ENCODE assay signal across 10 cellular contexts in genomic region chr2:128261245-128262128, GRCh38. TPM values are rescaled to one million over a fixed set of nuclear protein-coding genes. Genes with fewer than 3 reads are reported as not detected.
DNase-seq lines count a peak whose midpoint lies in the region; ATAC-seq, FAIRE-seq and TF ChIP-seq lines count a peak whose summit lies in the region.
"Had no signal": no experiment of that assay in that cellular context is flagged by ENCODE, and none has a peak within 500 bp of the region (broad histone marks: within the 10 kb centered on the region; RNA-seq: fewer than 3 reads in every experiment).

No MANE protein-coding gene starts in this region.

- H3K27ac ChIP-seq in HUES64 (ENCODE audit: low read depth, low read length), result peak overlapping the region; percentile 91
- no peak overlapping the region for H3K27ac ChIP-seq in K562 (ENCODE audit: extremely low read depth, low read depth, low read length)
- peak overlapping the region in 3 of 5 donors; percentile 35 to 63 (median 56) for H3K27ac ChIP-seq in stomach
- H3K27ac ChIP-seq: left lung had no signal

- 65% methylated on average over 26 of the region's 26 CpGs for WGBS in HUES64
- WGBS in K562 (ENCODE audit: insufficient coverage, low coverage, missing lambda C conversion rate), result 21% methylated on average over 19 of the region's 26 CpGs
- WGBS in stomach, 5 donors, result 78 to 87% (median 84%) methylated on average over 23 to 26 of the region's 26 CpGs

- CTCF ChIA-PET in K562 (lab: Yijun Ruan, JAX; ENCODE audit: low intra/inter-chr PET ratio), result no interaction called here

- POLR2A ChIA-PET in K562 (lab: Yijun Ruan, JAX), result no interaction called here

- intact Hi-C loops in K562 (cut with micrococcal nuclease) (no loop called here), stomach (cut with DNase I; ENCODE audit: low total_unique reads) (no loop called here)

- no peak overlapping the region for H2AFZ ChIP-seq in K562 (ENCODE audit: low read depth, low read length)

- in situ Hi-C loops in K562 (cut with MboI), result no loop called here

- TF ChIP-seq POLR2A in K562 (conservative IDR thresholded peaks at IDR 0.05) (no peak), stomach (IDR thresholded peaks at IDR 0.05) (no peak)

- H3K4me3 ChIP-seq in HUES64 (ENCODE audit: low read length) (no peak overlapping the region), K562 (no peak overlapping the region), stomach (no peak overlapping the region)
- H3K4me3 ChIP-seq: left lung had no signal

- H4K20me1 ChIP-seq in K562 (replicated peaks; ENCODE audit: control insufficient read depth, insufficient read depth, low read length), result no peaks in the 10 kb centered on the region

- DNase-seq in K562 (ENCODE audit: extremely low read depth in 1 of 4, low spot score in 3 of 4) (no peak), islet precursor cell (peak; percentile 68), stomach (no peak)
- DNase-seq: DND-41; left lung; NK-92 treated with Interleukin-12 subunit alpha and Interleukin-12 subunit beta, amount 100 ng/mL, for 24 hours had no signal

- no peak overlapping the region for H3K4me2 ChIP-seq in K562 (ENCODE audit: insufficient read depth, low read length)

- H3K9me1 ChIP-seq in K562 (ENCODE audit: control insufficient read depth, insufficient read depth, low read length), result no peaks in the 10 kb centered on the region

- TF ChIP-seq EP300 in K562 (IDR thresholded peaks at IDR 0.05; ENCODE audit: low read length) (no peak), stomach (IDR thresholded peaks at IDR 0.05) (no peak)

- H3K27me3 ChIP-seq in HUES64 (ENCODE audit: insufficient read depth, low read length) (no peaks in the 10 kb centered on the region), K562 (ENCODE audit: control insufficient read depth in 2 of 2, insufficient read depth in 2 of 2, low read length in 2 of 2) (peaks cover 9 to 35% of the 10 kb centered on the region in 2 experiments), stomach (no peaks in the 10 kb centered on the region)
- H3K27me3 ChIP-seq: left lung had no signal

- ATAC-seq in K562 (0 out of 3 replicates have a peak, but pooled peaks have one; percentile 16), HG03565 (IDR thresholded peaks at IDR 0.05; ENCODE audit: unreplicated experiment) (no peak), HG03457 (IDR thresholded peaks at IDR 0.05; ENCODE audit: unreplicated experiment) (no peak), GM18867 (IDR thresholded peaks at IDR 0.05; ENCODE audit: unreplicated experiment) (no peak)

- TF ChIP-seq CTCF in K562 (IDR thresholded peaks at IDR 0.05 in 2 of 3, conservative IDR thresholded peaks at IDR 0.05 in 1 of 3; ENCODE audit: insufficient read depth in 2 of 3, low read depth in 1 of 3, low read length in 3 of 3), result no peak
- TF ChIP-seq CTCF in stomach (IDR thresholded peaks at IDR 0.05), result no peak

- H3K9me3 ChIP-seq in HUES64 (ENCODE audit: insufficient read depth, low read depth, low read length) (no peaks in the 10 kb centered on the region), K562 (replicated peaks; ENCODE audit: control insufficient read depth, insufficient read depth, low read depth, low read length) (no peaks in the 10 kb centered on the region), stomach (no peaks in the 10 kb centered on the region)
- H3K9me3 ChIP-seq: left lung had no signal

- no peak for FAIRE-seq in K562 (lab: Jason Lieb, UNC)

- peaks cover 16% of the 10 kb centered on the region for H3K4me1 ChIP-seq in HUES64 (ENCODE audit: insufficient read depth, low read length)
- H3K4me1 ChIP-seq in K562 (replicated peaks in 1 of 2; ENCODE audit: control insufficient read depth in 2 of 2, insufficient read depth in 2 of 2, low read length in 2 of 2), result peaks cover 0 to 16% of the 10 kb centered on the region in 2 experiments; a peak in 2 of 5 replicates
- H3K4me1 ChIP-seq in stomach, result peaks cover 0 to 11% (median 2%) of the 10 kb centered on the region in 4 donors
- H3K4me1 ChIP-seq: left lung had no signal

- no peaks in the 10 kb centered on the region for H3K79me2 ChIP-seq in K562 (ENCODE audit: control insufficient read depth, insufficient read depth, low read length)

- no peak for TF ChIP-seq RAD21 in K562 (CRISPR knock-in tag; conservative IDR thresholded peaks at IDR 0.05 in 1 of 2, IDR thresholded peaks at IDR 0.05 in 1 of 2)

- BruUV-seq in K562 (replicated peaks; lab: Mats Ljungman, UMichigan), result no TSS peak

- H3K36me3 ChIP-seq in HUES64 (ENCODE audit: insufficient read depth, low read length), result no peaks in the 10 kb centered on the region
- no peaks in the 10 kb centered on the region for H3K36me3 ChIP-seq in K562 (ENCODE audit: control insufficient read depth, insufficient read depth, low read length)
- H3K36me3 ChIP-seq in stomach, result peaks cover 0 to 5% (median 2%) of the 10 kb centered on the region in 4 donors

- H3K9ac ChIP-seq in HUES64 (ENCODE audit: low read depth, low read length) (peak overlapping the region; percentile 69), K562 (ENCODE audit: insufficient read depth in 1 of 2, low read depth in 2 of 2, low read length in 2 of 2) (no peak overlapping the region; a peak in 1 of 4 replicates)

TF ChIP-seq in K562, 482 proteins besides CTCF, POLR2A, EP300 and RAD21:
- TF ChIP-seq, protein P1, sequence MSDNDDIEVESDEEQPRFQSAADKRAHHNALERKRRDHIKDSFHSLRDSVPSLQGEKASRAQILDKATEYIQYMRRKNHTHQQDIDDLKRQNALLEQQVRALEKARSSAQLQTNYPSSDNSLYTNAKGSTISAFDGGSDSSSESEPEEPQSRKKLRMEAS (CRISPR knock-in tag; IDR thresholded peaks at IDR 0.05), result no peak
- no peak for TF ChIP-seq POLR2B (IDR thresholded peaks at IDR 0.05; ENCODE audit: low read depth, partially characterized antibody)
- TF ChIP-seq, protein P2, sequence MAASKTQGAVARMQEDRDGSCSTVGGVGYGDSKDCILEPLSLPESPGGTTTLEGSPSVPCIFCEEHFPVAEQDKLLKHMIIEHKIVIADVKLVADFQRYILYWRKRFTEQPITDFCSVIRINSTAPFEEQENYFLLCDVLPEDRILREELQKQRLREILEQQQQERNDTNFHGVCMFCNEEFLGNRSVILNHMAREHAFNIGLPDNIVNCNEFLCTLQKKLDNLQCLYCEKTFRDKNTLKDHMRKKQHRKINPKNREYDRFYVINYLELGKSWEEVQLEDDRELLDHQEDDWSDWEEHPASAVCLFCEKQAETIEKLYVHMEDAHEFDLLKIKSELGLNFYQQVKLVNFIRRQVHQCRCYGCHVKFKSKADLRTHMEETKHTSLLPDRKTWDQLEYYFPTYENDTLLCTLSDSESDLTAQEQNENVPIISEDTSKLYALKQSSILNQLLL (CRISPR knock-in tag; IDR thresholded peaks at IDR 0.05; ENCODE audit: borderline replicate concordance), result no peak
TF ChIP-seq in K562: peak in this region for 0.

RNA-seq across cellular contexts. Expression of gene HS6ST1, which starts 57.2 kb away (rescaled TPM):
- 34.0 TPM for polyA plus RNA-seq in HUES64 (2013, experiment 1 of 2)
- 35.8 TPM for polyA plus RNA-seq in HUES64 (2013, experiment 2 of 2)
- total RNA-seq in K562 (2011; cell fraction: chromatin; rRNA removed; ENCODE audit: low replicate concordance), result 7.0 and 16.3 TPM in 2 replicates
- 9.8 and 10.7 TPM in 2 replicates for total RNA-seq in K562 (2011; cell fraction: nucleolus; rRNA removed)
- total RNA-seq in K562 (2011; cell fraction: nucleoplasm; rRNA removed), result 6.6 and 7.6 TPM in 2 replicates
- total RNA-seq in K562 (2014; rRNA removed) (5.9 and 12.1 TPM in 2 replicates), K562 (2014; rRNA removed; fragmentation: Illumina TruSeq; extraction: Trizol) (1.6 and 2.0 TPM in 2 replicates), K562 (2015; rRNA removed; fragmentation: Illumina TruSeq; extraction: Trizol) (6.7 and 7.1 TPM in 2 replicates), K562 (2021) (7.3 and 7.4 TPM in 2 replicates), stomach (100 to 1,000 TPM in 1 of 5 donors, 10 to 100 TPM in 2, 1 to 10 TPM in 2; 2.9 to 178 (median 20.7) TPM)
- polyA plus RNA-seq in K562 (2011; rRNA removed) (1.6 and 1.8 TPM in 2 replicates), K562 (2014; fragmentation: Illumina TruSeq; extraction: Trizol) (3.8 and 4.2 TPM in 2 replicates), K562 (2014; fragmentation: Nextera tagmentation; extraction: Ambion mirVana) (under 1 TPM; 0.06 to 0.08 TPM), K562 (2014; rRNA removed) (4.0 and 4.5 TPM in 2 replicates), stomach (10 to 100 TPM in 2 of 3 donors, 1 to 10 TPM in 1; 5.8 to 15.2 (median 10.5) TPM)
- polyA plus RNA-seq in K562 (2011; cell fraction: cytosol; rRNA removed), result 2.4 and 6.4 TPM in 2 replicates
- 1.7 and 4.2 TPM in 2 replicates for polyA plus RNA-seq in K562 (2011; cell fraction: nucleus; rRNA removed)
- 7.4 and 9.3 TPM in 2 replicates for polyA plus RNA-seq in K562 (2012)
- 1.8 and 3.2 TPM in 2 replicates for polyA minus RNA-seq in K562 (2011; rRNA and poly(A)+ RNA removed)
- polyA minus RNA-seq in K562 (2011; cell fraction: cytosol; rRNA and poly(A)+ RNA removed), result 4.0 and 4.2 TPM in 2 replicates
- 7.3 and 11.7 TPM in 2 replicates for polyA minus RNA-seq in K562 (2011; cell fraction: nucleus; rRNA and poly(A)+ RNA removed)
